In genomic region chr3:124928333-124929202, GRCh38 we compare ENCODE assay signal across 8 cellular contexts.
DNase-seq lines count a peak whose midpoint lies in the region; ATAC-seq and TF ChIP-seq lines count a peak whose summit lies in the region.

No MANE protein-coding gene starts in this region.

- TF ChIP-seq CTCF in NB4 (IDR thresholded peaks at IDR 0.05; ENCODE audit: low read depth, low read length), result peak; percentile 69

- ATAC-seq in GM18520 (IDR thresholded peaks at IDR 0.05; ENCODE audit: unreplicated experiment), result no peak
- no peak for ATAC-seq in GM19023 (IDR thresholded peaks at IDR 0.05; ENCODE audit: unreplicated experiment)

- TF ChIP-seq POLR2A in NB4 (IDR thresholded peaks at IDR 0.05; ENCODE audit: extremely low read depth, insufficient read length), result no peak

- H3K4me3 ChIP-seq in NB4 (ENCODE audit: low read depth, low read length), result no peak overlapping the region

- DNase-seq in GDM1 (lab: John Stamatoyannopoulos, UW) (peak; percentile 37), NB4 (ENCODE audit: low read depth) (peak; percentile 58), T follicular helper cell (ENCODE audit: low read depth) (peak; percentile 28), amniotic stem cell (lab: John Stamatoyannopoulos, UW) (peak; percentile 32), iPS DF 19.7 (ENCODE audit: low read depth, low spot score) (peak; percentile 20)
- DNase-seq in stimulated activated CD4-positive, alpha-beta T cell treated with anti-CD3 and anti-CD28 coated beads, Interleukin-12 subunit alpha, Interleukin-12 subunit beta, amount 100 ng/mL, for 48 hours (ENCODE audit: low read depth in 2 of 3, low spot score in 1 of 3), result peak; percentile 21 to 53 (median 49)
